ENCODE assay signal across 28 cellular contexts in genomic region chr1:172447641-172448040, GRCh38. TPM values are rescaled to one million over a fixed set of nuclear protein-coding genes. Genes with fewer than 3 reads are reported as not detected.
DNase-seq lines count a peak whose midpoint lies in the region; ATAC-seq and TF ChIP-seq lines count a peak whose summit lies in the region.
"Had no signal": no experiment of that assay in that cellular context is flagged by ENCODE, and none has a peak within 500 bp of the region (broad histone marks: within the 10 kb centered on the region; RNA-seq: fewer than 3 reads in every experiment).

No MANE protein-coding gene starts in this region.

- in situ Hi-C loops in Caki2 (cut with HindIII; ENCODE audit: low pct_unique_long_range_greater_than_20kb, low sequenced_read_pairs), result no loop called here

- TF ChIP-seq POLR2A in adrenal gland (IDR thresholded peaks at IDR 0.05) (no peak), stomach (IDR thresholded peaks at IDR 0.05) (no peak)

- H3K4me3 ChIP-seq in adrenal gland (no peak overlapping the region), hepatocyte (no peak overlapping the region), stomach (no peak overlapping the region)
- H3K4me3 ChIP-seq: BLaER1, left lung, skin epidermis had no signal

- no peak overlapping the region for H2AFZ ChIP-seq in hepatocyte

- no peaks in the 10 kb centered on the region for H3K36me3 ChIP-seq in adrenal gland (replicated peaks in 1 of 2)
- no peaks in the 10 kb centered on the region for H3K36me3 ChIP-seq in hepatocyte (replicated peaks; ENCODE audit: insufficient read depth, low read depth)
- no peaks in the 10 kb centered on the region for H3K36me3 ChIP-seq in stomach
- H3K36me3 ChIP-seq: left lung had no signal

- H3K9me3 ChIP-seq in adrenal gland (replicated peaks in 1 of 3), result no peaks in the 10 kb centered on the region
- H3K9me3 ChIP-seq in hepatocyte (ENCODE audit: low read depth), result no peaks in the 10 kb centered on the region
- H3K9me3 ChIP-seq in stomach, result no peaks in the 10 kb centered on the region
- H3K9me3 ChIP-seq: BLaER1, left lung had no signal

- peaks cover 12 to 37% of the 10 kb centered on the region in 2 donors for H3K4me1 ChIP-seq in adrenal gland (replicated peaks in 1 of 2)
- H3K4me1 ChIP-seq in hepatocyte (ENCODE audit: insufficient read depth), result peaks cover 36% of the 10 kb centered on the region
- peaks cover 14 to 42% (median 32%) of the 10 kb centered on the region in 4 donors for H3K4me1 ChIP-seq in stomach

- DNase-seq in Caki2 (ENCODE audit: low read depth), result peak; percentile 14
- peak; percentile 57 to 75 for DNase-seq in NOMO-1 (lab: John Stamatoyannopoulos, UW; ENCODE audit: unreplicated experiment in 2 of 2)
- DNase-seq in adrenal gland, result peak in 6 of 7 donors; percentile 28 to 77 (median 57)
- no peak for DNase-seq in hepatocyte (ENCODE audit: low spot score)
- no peak for DNase-seq in NCI-H187 (lab: John Stamatoyannopoulos, UW)
- DNase-seq in CD1c-positive myeloid dendritic cell (ENCODE audit: extremely low spot score), result no peak
- no peak for DNase-seq in stomach
- DNase-seq: ACHN; activated B cell treated with CpG ODN at 0.5 μM for 24 hours; activated CD4-positive, alpha-beta T cell treated with anti-CD3 and anti-CD28 coated beads, Interleukin-2, amount 50 U/mL, for 4 hours; KBM-7; left lung; NCI-H1694 treated with DMSO at 0.1 percent for 48 hours; NCI-H526 treated with DMSO at 0.1 percent for 48 hours; stimulated activated CD4-positive, alpha-beta T cell treated with anti-CD3 and anti-CD28 coated beads, Interleukin-1b, Interleukin-23, amount 100 ng/mL, for 48 hours; substantia nigra; SW 1271; T1000 had no signal

- no peaks in the 10 kb centered on the region for H3K9me2 ChIP-seq in hepatocyte (replicated peaks; ENCODE audit: insufficient read depth)

- no peak overlapping the region for H3K27ac ChIP-seq in adrenal gland
- H3K27ac ChIP-seq in hepatocyte, result peak overlapping the region; percentile 97
- no peak overlapping the region for H3K27ac ChIP-seq in stomach
- H3K27ac ChIP-seq: BLaER1 had no signal

- WGBS in adrenal gland, 4 donors, result 49 to 60% (median 57%) methylated on average over 2 of the region's 2 CpGs
- 84% methylated on average over 2 of the region's 2 CpGs for WGBS in hepatocyte (ENCODE audit: low lambda C conversion rate, missing lambda C conversion rate)
- 48 to 67% (median 57%) methylated on average over 2 of the region's 2 CpGs for WGBS in stomach, 5 donors

- no peak for TF ChIP-seq EP300 in stomach (IDR thresholded peaks at IDR 0.05)

- no peaks in the 10 kb centered on the region for H4K20me1 ChIP-seq in hepatocyte (ENCODE audit: insufficient read depth, poor library complexity, severe bottlenecking)
- H4K20me1 ChIP-seq: BLaER1 had no signal

- H3K27me3 ChIP-seq in adrenal gland (no peaks in the 10 kb centered on the region), hepatocyte (no peaks in the 10 kb centered on the region), stomach (no peaks in the 10 kb centered on the region)
- H3K27me3 ChIP-seq: BLaER1, left lung had no signal

- ATAC-seq in GM18502 (IDR thresholded peaks at IDR 0.05; ENCODE audit: poor library complexity, unreplicated experiment), result no peak

- TF ChIP-seq CTCF in adrenal gland (IDR thresholded peaks at IDR 0.05) (no peak), hepatocyte (IDR thresholded peaks at IDR 0.05; ENCODE audit: poor library complexity) (no peak), stomach (IDR thresholded peaks at IDR 0.05) (no peak)

- H3K79me2 ChIP-seq in hepatocyte, result peaks cover 12% of the 10 kb centered on the region

- H3K4me2 ChIP-seq in hepatocyte, result no peak overlapping the region
- H3K4me2 ChIP-seq: BLaER1 had no signal

- intact Hi-C loops in adrenal gland (cut with DNase I), result loop anchor here (5.0 to 10.0 kb wide), 2 partner anchors 77 to 270 kb away; no protein-coding TSS in a partner anchor
- intact Hi-C loops in stomach (cut with DNase I; ENCODE audit: low total_unique reads), result loop anchor here (10.0 kb wide), 1 partner anchor 277 kb away; no protein-coding TSS in a partner anchor

RNA-seq across cellular contexts. Expression of gene PIGC, which starts 3.8 kb away (rescaled TPM):
- total RNA-seq in Caki2 (2014; rRNA removed; shearing (Covaris generic); ENCODE audit: low replicate concordance), result 27.1 and 33.3 TPM in 2 replicates
- total RNA-seq in adrenal gland (10 to 100 TPM; 19.7 to 33.6 (median 25.2) TPM), hepatocyte (38.6 and 42.0 TPM in 2 replicates), stomach (10 to 100 TPM in 4 of 5 donors, 1 to 10 TPM in 1; 1.2 to 27.9 (median 17.9) TPM)
- polyA plus RNA-seq in adrenal gland (10 to 100 TPM; 20.3 to 30.9 (median 27.7) TPM), hepatocyte (43.3 and 47.0 TPM in 2 replicates), stomach (10 to 100 TPM; 15.3 to 25.6 (median 16.1) TPM)

RNA-seq across cellular contexts. Expression of gene C1orf105, which starts 27.2 kb away (rescaled TPM):
- not detected in 2 replicates for total RNA-seq in Caki2 (2014; rRNA removed; shearing (Covaris generic); ENCODE audit: low replicate concordance)
- under 1 TPM in 2 of 8 donors, not detected in 6; 0.39 to 0.80 TPM for total RNA-seq in adrenal gland
- under 1 TPM in 1 of 3 donors, not detected in 2; 0.37 TPM for polyA plus RNA-seq in adrenal gland
- 0.23 and 0.76 TPM in 2 replicates for total RNA-seq in hepatocyte
- polyA plus RNA-seq in hepatocyte, result 0.21 and 2.2 TPM in 2 replicates
- total RNA-seq in stomach, result not detected
- polyA plus RNA-seq in stomach, result under 1 TPM in 1 of 3 donors, not detected in 2; 0.37 TPM
- total RNA-seq: activated B cell treated with CpG ODN at 0.5 μM for 24 hours; activated T-helper 1 cell treated with anti-CD3 and anti-CD28 coated beads, Interleukin-12 subunit alpha, Interleukin-12 subunit beta, Interleukin-2, Interleukin-4 antibody, amounts not matched to agents 30 ng/mL and 10 ng/mL and 1 ng/mL, durations not matched to agents 14 hours and 24 hours and 36 hours; Daoy; dermis microvascular lymphatic vessel endothelial cell; endothelial cell of umbilical vein; frontal cortex; left lung; mesenteric fat pad; pulmonary artery endothelial cell had no signal
- polyA plus RNA-seq: endothelial cell of umbilical vein had no signal

Comparison
In these comparisons a context has a peak if more than half of its experiments do, and no peak if none do; other contexts are left out.
1. DNase-seq: peak in Caki2 (single experiment), NOMO-1 (2 of 2) and adrenal gland (6 of 7); none in hepatocyte (single experiment), NCI-H187 (0 of 2), CD1c-positive myeloid dendritic cell (single experiment) and stomach (single experiment).